Comparison of ENCODE assay signal across 14 cellular contexts in genomic region chr19:4310247-4311121, GRCh38. TPM values are rescaled to one million over a fixed set of nuclear protein-coding genes. Genes with fewer than 3 reads are reported as not detected.
A peak's percentile ranks its signal among the peaks of the same experiment; 100 is the strongest.
DNase-seq lines count a peak whose midpoint lies in the region; ATAC-seq and TF ChIP-seq lines count a peak whose summit lies in the region.
"Had no signal": no experiment of that assay in that cellular context is flagged by ENCODE, and none has a peak within 500 bp of the region (broad histone marks: within the 10 kb centered on the region; RNA-seq: fewer than 3 reads in every experiment).

No MANE protein-coding gene starts in this region.

- peak overlapping the region; percentile 31; the same call in 1 of the 2 replicates for H3K4me2 ChIP-seq in PC-9
- H3K4me2 ChIP-seq: BLaER1 treated with 17β-estradiol and CSF1 and Interleukin-3, amounts not matched to agents 10 nM and 100 nM had no signal

- H3K36me3 ChIP-seq in PC-9 (ENCODE audit: low read depth): no peaks in the 10 kb centered on the region
- H3K36me3 ChIP-seq in upper lobe of right lung: no peaks in the 10 kb centered on the region
- H3K36me3 ChIP-seq in suprapubic skin: no peaks in the 10 kb centered on the region

- H3K27me3 ChIP-seq in PC-9 (ENCODE audit: insufficient read depth, low read depth) (no peaks in the 10 kb centered on the region), upper lobe of right lung (no peaks in the 10 kb centered on the region), suprapubic skin (peaks cover 4% of the 10 kb centered on the region)
- H3K27me3 ChIP-seq: BLaER1 treated with 17β-estradiol and CSF1 and Interleukin-3, amounts not matched to agents 10 nM and 100 nM had no signal

- H4K20me1 ChIP-seq in PC-9 (ENCODE audit: insufficient read depth): no peaks in the 10 kb centered on the region
- H4K20me1 ChIP-seq: BLaER1 treated with 17β-estradiol and CSF1 and Interleukin-3, amounts not matched to agents 10 nM and 100 nM had no signal

- no peak for TF ChIP-seq EP300 in suprapubic skin (IDR thresholded peaks at IDR 0.05)

- H3K36me3 Mint-ChIP-seq in activated T-cell treated with anti-CD3 and anti-CD28 coated beads, Interleukin-2, amount 50 U/mL, for 4 hours (ENCODE audit: insufficient read depth): no peaks in the 10 kb centered on the region
- H3K36me3 Mint-ChIP-seq in activated T-cell treated with anti-CD3 and anti-CD28 coated beads, Interleukin-2, amount 50 U/mL, for 72 hours (ENCODE audit: insufficient read depth in 2 of 2): peaks cover 0 to 3% of the 10 kb centered on the region in 2 donors

- no peak overlapping the region for H3K27ac ChIP-seq in PC-9
- no peak overlapping the region for H3K27ac ChIP-seq in upper lobe of right lung
- H3K27ac ChIP-seq in suprapubic skin: no peak overlapping the region
- H3K27ac ChIP-seq: BLaER1 treated with 17β-estradiol and CSF1 and Interleukin-3, amounts not matched to agents 10 nM and 100 nM had no signal

- TF ChIP-seq CTCF in PC-9 (conservative IDR thresholded peaks at IDR 0.05) (no peak), epithelial cell of esophagus (IDR thresholded peaks at IDR 0.05; ENCODE audit: insufficient read depth, low read depth, low read length, missing control alignments) (no peak), upper lobe of right lung (IDR thresholded peaks at IDR 0.05) (no peak), suprapubic skin (IDR thresholded peaks at IDR 0.05) (no peak)

- H3K9me3 ChIP-seq in PC-9 (ENCODE audit: insufficient read depth, low read depth) (no peaks in the 10 kb centered on the region), upper lobe of right lung (no peaks in the 10 kb centered on the region), suprapubic skin (no peaks in the 10 kb centered on the region)

- H3K79me2 ChIP-seq in PC-9 (ENCODE audit: low read depth): no peaks in the 10 kb centered on the region

- H3K4me3 Mint-ChIP-seq in activated T-cell treated with anti-CD3 and anti-CD28 coated beads, Interleukin-2, amount 50 U/mL, for 4 hours: no peak overlapping the region
- H3K4me3 Mint-ChIP-seq in activated T-cell treated with anti-CD3 and anti-CD28 coated beads, Interleukin-2, amount 50 U/mL, for 72 hours: no peak overlapping the region

- intact Hi-C loops in PC-9 (cut with micrococcal nuclease; ENCODE audit: unreplicated experiment) (no loop called here), upper lobe of right lung (cut with DNase I) (no loop called here)

- H3F3A ChIP-seq in PC-9 (ENCODE audit: insufficient read depth, low read depth): peaks cover 6% of the 10 kb centered on the region; the same call in 1 of the 2 replicates

- 87% methylated on average over 13 of the region's 22 CpGs for WGBS in suprapubic skin

- H3K9me2 ChIP-seq in PC-9 (ENCODE audit: insufficient read depth): no peaks in the 10 kb centered on the region

- no peaks in the 10 kb centered on the region for H3K4me1 Mint-ChIP-seq in activated T-cell treated with anti-CD3 and anti-CD28 coated beads, Interleukin-2, amount 50 U/mL, for 4 hours (ENCODE audit: low read depth)
- H3K4me1 Mint-ChIP-seq in activated T-cell treated with anti-CD3 and anti-CD28 coated beads, Interleukin-2, amount 50 U/mL, for 72 hours (ENCODE audit: low read depth): peaks cover 1% of the 10 kb centered on the region

- H3K27me3 Mint-ChIP-seq in activated T-cell treated with anti-CD3 and anti-CD28 coated beads, Interleukin-2, amount 50 U/mL, for 4 hours (ENCODE audit: low read depth): peaks cover 2% of the 10 kb centered on the region
- no peaks in the 10 kb centered on the region for H3K27me3 Mint-ChIP-seq in activated T-cell treated with anti-CD3 and anti-CD28 coated beads, Interleukin-2, amount 50 U/mL, for 72 hours (ENCODE audit: low read depth)

- POLR2A ChIA-PET in PC-9 (lab: Charles Lee; ENCODE audit: unreplicated experiment): no interaction called here

- no TSS peak for BruUV-seq in PC-9 (replicated peaks; lab: Mats Ljungman, UMichigan)

- ATAC-seq in activated T-cell treated with anti-CD3 and anti-CD28 coated beads, Interleukin-2, amount 50 U/mL, for 4 hours: peak; percentile 43 to 51
- no peak for ATAC-seq in activated T-cell treated with anti-CD3 and anti-CD28 coated beads, Interleukin-2, amount 50 U/mL, for 72 hours (replicated peaks in 1 of 2)
- ATAC-seq in upper lobe of right lung (peak; percentile 16), GM19035 (IDR thresholded peaks at IDR 0.05; ENCODE audit: unreplicated experiment) (no peak)
- ATAC-seq: left cardiac atrium had no signal

- H3K4me1 ChIP-seq in PC-9 (replicated peaks; ENCODE audit: insufficient read depth) (no peaks in the 10 kb centered on the region), upper lobe of right lung (no peaks in the 10 kb centered on the region), suprapubic skin (peaks cover 7% of the 10 kb centered on the region)

- H3K9me3 Mint-ChIP-seq in activated T-cell treated with anti-CD3 and anti-CD28 coated beads, Interleukin-2, amount 50 U/mL, for 4 hours: no peaks in the 10 kb centered on the region
- H3K9me3 Mint-ChIP-seq in activated T-cell treated with anti-CD3 and anti-CD28 coated beads, Interleukin-2, amount 50 U/mL, for 72 hours: no peaks in the 10 kb centered on the region

- CTCF ChIA-PET in PC-9 (lab: Charles Lee): no interaction called here

- no peak for DNase-seq in activated T-cell treated with anti-CD3 and anti-CD28 coated beads, Interleukin-2, amount 50 U/mL, for 4 hours
- DNase-seq in activated T-cell treated with anti-CD3 and anti-CD28 coated beads, Interleukin-2, amount 50 U/mL, for 72 hours: no peak
- DNase-seq in PC-9: peak; percentile 15 to 65
- DNase-seq in epithelial cell of esophagus (ENCODE audit: low read depth): peak; percentile 20
- DNase-seq in upper lobe of right lung: no peak
- no peak for DNase-seq in NCI-H1105 treated with DMSO at 0.1 percent for 48 hours (lab: John Stamatoyannopoulos, UW)
- no peak for DNase-seq in suprapubic skin (ENCODE audit: low spot score in 2 of 2)
- DNase-seq: left cardiac atrium; NCI-H2029; stimulated activated CD4-positive, alpha-beta T cell treated with anti-CD3 and anti-CD28 coated beads, Interleukin-2, amount 100 ng/mL, for 48 hours; stimulated activated naive CD4-positive, alpha-beta T cell treated with Interleukin-2 at 50 U/mL for 16 hours had no signal

- H3K4me3 ChIP-seq in PC-9 (no peak overlapping the region), epithelial cell of esophagus (ENCODE audit: low read length) (no peak overlapping the region), upper lobe of right lung (no peak overlapping the region), suprapubic skin (no peak overlapping the region)
- H3K4me3 ChIP-seq: BLaER1 treated with 17β-estradiol and CSF1 and Interleukin-3, amounts not matched to agents 10 nM and 100 nM had no signal

- no peak for TF ChIP-seq POLR2A in suprapubic skin (IDR thresholded peaks at IDR 0.05)

- H2AFZ ChIP-seq in PC-9: no peak overlapping the region

- H3K27ac Mint-ChIP-seq in activated T-cell treated with anti-CD3 and anti-CD28 coated beads, Interleukin-2, amount 50 U/mL, for 72 hours: no peak overlapping the region

RNA-seq across cellular contexts. Expression of gene FSD1, which starts 6.1 kb away (rescaled TPM):
- 10 to 100 TPM in 1 of 3 donors, 1 to 10 TPM in 2; 5.9 to 10.4 (median 9.1) TPM for total RNA-seq in activated T-cell treated with anti-CD3 and anti-CD28 coated beads, Interleukin-2, amount 50 U/mL, for 4 hours
- total RNA-seq in activated T-cell treated with anti-CD3 and anti-CD28 coated beads, Interleukin-2, amount 50 U/mL, for 72 hours: 10 to 100 TPM; 17.1 to 22.8 TPM
- not detected in 2 replicates for total RNA-seq in PC-9 (2021)
- total RNA-seq in upper lobe of right lung: 1.5 TPM
- not detected for total RNA-seq in suprapubic skin
- total RNA-seq: left cardiac atrium had no signal

RNA-seq across cellular contexts. Expression of gene TMIGD2, which starts 8.3 kb away (rescaled TPM):
- 1 to 10 TPM; 1.9 to 2.7 (median 2.1) TPM for total RNA-seq in activated T-cell treated with anti-CD3 and anti-CD28 coated beads, Interleukin-2, amount 50 U/mL, for 4 hours
- 10 to 100 TPM; 19.8 to 29.1 TPM for total RNA-seq in activated T-cell treated with anti-CD3 and anti-CD28 coated beads, Interleukin-2, amount 50 U/mL, for 72 hours
- total RNA-seq in PC-9 (2021) (not detected in 2 replicates), upper lobe of right lung (2.7 TPM), suprapubic skin (not detected)
- total RNA-seq: frontal cortex had no signal

RNA-seq across cellular contexts. Expression of gene STAP2, which starts 28.1 kb away (rescaled TPM):
- total RNA-seq in activated T-cell treated with anti-CD3 and anti-CD28 coated beads, Interleukin-2, amount 50 U/mL, for 4 hours: 10 to 100 TPM; 11.1 to 13.2 (median 12.8) TPM
- 10 to 100 TPM in 1 of 2 donors, 1 to 10 TPM in 1; 8.3 to 10.0 TPM for total RNA-seq in activated T-cell treated with anti-CD3 and anti-CD28 coated beads, Interleukin-2, amount 50 U/mL, for 72 hours
- total RNA-seq in PC-9 (2021): 26.9 and 29.8 TPM in 2 replicates
- 16.1 TPM for total RNA-seq in upper lobe of right lung
- total RNA-seq in suprapubic skin: 10 to 100 TPM; 67.0 to 93.1 (median 87.2) TPM

RNA-seq across cellular contexts. Expression of gene SHD, which starts 31.4 kb away (rescaled TPM):
- total RNA-seq in activated T-cell treated with anti-CD3 and anti-CD28 coated beads, Interleukin-2, amount 50 U/mL, for 4 hours: not detected
- not detected for total RNA-seq in activated T-cell treated with anti-CD3 and anti-CD28 coated beads, Interleukin-2, amount 50 U/mL, for 72 hours
- not detected in 2 replicates for total RNA-seq in PC-9 (2021)
- total RNA-seq in upper lobe of right lung: not detected
- total RNA-seq in suprapubic skin: not detected

RNA-seq across cellular contexts. Expression of gene MPND, which starts 32.9 kb away (rescaled TPM):
- 10 to 100 TPM; 16.0 to 18.6 (median 18.1) TPM for total RNA-seq in activated T-cell treated with anti-CD3 and anti-CD28 coated beads, Interleukin-2, amount 50 U/mL, for 4 hours
- total RNA-seq in activated T-cell treated with anti-CD3 and anti-CD28 coated beads, Interleukin-2, amount 50 U/mL, for 72 hours: 10 to 100 TPM in 1 of 2 donors, 1 to 10 TPM in 1; 9.7 to 10.3 TPM
- total RNA-seq in PC-9 (2021) (12.6 and 19.1 TPM in 2 replicates), upper lobe of right lung (29.3 TPM), suprapubic skin (1 to 10 TPM; 6.5 to 9.5 (median 8.9) TPM)

Comparison
In these comparisons a context has a peak if more than half of its experiments do, and no peak if none do; other contexts are left out.
1. ATAC-seq: peak in activated T-cell treated with anti-CD3 and anti-CD28 coated beads, Interleukin-2, amount 50 U/mL, for 4 hours (2 of 2) and upper lobe of right lung (single experiment); none in activated T-cell treated with anti-CD3 and anti-CD28 coated beads, Interleukin-2, amount 50 U/mL, for 72 hours (0 of 2) and GM19035 (single experiment).
2. DNase-seq: peak in PC-9 (2 of 2) and epithelial cell of esophagus (single experiment); none in activated T-cell treated with anti-CD3 and anti-CD28 coated beads, Interleukin-2, amount 50 U/mL, for 4 hours (single experiment), activated T-cell treated with anti-CD3 and anti-CD28 coated beads, Interleukin-2, amount 50 U/mL, for 72 hours (0 of 2), upper lobe of right lung (single experiment), NCI-H1105 treated with DMSO at 0.1 percent for 48 hours (single experiment) and suprapubic skin (0 of 2).